Comparison of ENCODE assay signal across 14 cellular contexts in the genomic region with DNA sequence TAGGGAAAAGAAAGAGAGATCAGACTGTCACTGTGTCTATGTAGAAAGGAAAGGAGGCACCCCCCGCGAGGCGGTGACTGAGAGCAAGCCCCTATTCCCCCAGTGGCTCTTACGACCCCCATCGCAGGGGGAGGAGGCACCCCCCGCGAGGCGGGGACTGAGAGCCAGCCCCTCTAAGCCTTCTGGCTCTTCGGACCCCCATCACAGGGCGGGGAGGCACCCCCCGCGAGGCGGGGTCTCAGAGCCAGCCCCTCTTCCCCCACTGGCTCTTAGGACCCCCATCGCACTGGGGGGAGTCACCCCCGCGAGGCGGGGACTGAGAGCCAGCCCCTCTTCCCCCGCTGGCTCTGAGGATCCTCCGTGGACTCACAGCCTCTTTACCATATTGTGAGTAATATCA. TPM values are rescaled to one million over a fixed set of nuclear protein-coding genes. Genes with fewer than 3 reads are reported as not detected.
"Had no signal": no experiment of that assay in that cellular context is flagged by ENCODE, and none has a peak within 500 bp of the region (broad histone marks: within the 10 kb centered on the region; RNA-seq: fewer than 3 reads in every experiment).

No MANE protein-coding gene starts in this region.

RNA-seq across cellular contexts. Expression of a gene that starts 23.9 kb away (rescaled TPM):
- total RNA-seq: activated CD4-positive, alpha-beta memory T cell treated with anti-CD3 and anti-CD28 coated beads for 36 hours; activated CD4-positive, alpha-beta T cell treated with anti-CD3 and anti-CD28 coated beads for 36 hours; activated CD8-positive, alpha-beta memory T cell treated with anti-CD3 and anti-CD28 coated beads for 36 hours; activated naive CD4-positive, alpha-beta T cell treated with anti-CD3 and anti-CD28 coated beads for 36 hours; activated naive CD4-positive, alpha-beta T cell treated with anti-CD3 and anti-CD28 coated beads, Interleukin-2, amount 50 U/mL, for 72 hours; activated naive CD8-positive, alpha-beta T cell treated with anti-CD3 and anti-CD28 coated beads for 36 hours; activated T-cell treated with anti-CD3 and anti-CD28 coated beads, Interleukin-2, amount 50 U/mL, for 4 hours; activated T-helper 17 cell treated with anti-CD3 and anti-CD28 coated beads, Interleukin-2, amount 50 U/mL, for 72 hours; ascending aorta; bronchial epithelial cell; T-helper 1 cell treated with Interleukin-12 subunit alpha and Interleukin-12 subunit beta and Interleukin-4 antibody, amounts not matched to agents 30 ng/mL and 1 ng/mL, for 36 hours; T-helper 17 cell; T-helper 2 cell treated with Interferon-gamma antibody and Interleukin-4, amounts not matched to agents 100 ng/mL and 5 ng/mL, for 36 hours; WTC11 had no signal
